In the genomic region with DNA sequence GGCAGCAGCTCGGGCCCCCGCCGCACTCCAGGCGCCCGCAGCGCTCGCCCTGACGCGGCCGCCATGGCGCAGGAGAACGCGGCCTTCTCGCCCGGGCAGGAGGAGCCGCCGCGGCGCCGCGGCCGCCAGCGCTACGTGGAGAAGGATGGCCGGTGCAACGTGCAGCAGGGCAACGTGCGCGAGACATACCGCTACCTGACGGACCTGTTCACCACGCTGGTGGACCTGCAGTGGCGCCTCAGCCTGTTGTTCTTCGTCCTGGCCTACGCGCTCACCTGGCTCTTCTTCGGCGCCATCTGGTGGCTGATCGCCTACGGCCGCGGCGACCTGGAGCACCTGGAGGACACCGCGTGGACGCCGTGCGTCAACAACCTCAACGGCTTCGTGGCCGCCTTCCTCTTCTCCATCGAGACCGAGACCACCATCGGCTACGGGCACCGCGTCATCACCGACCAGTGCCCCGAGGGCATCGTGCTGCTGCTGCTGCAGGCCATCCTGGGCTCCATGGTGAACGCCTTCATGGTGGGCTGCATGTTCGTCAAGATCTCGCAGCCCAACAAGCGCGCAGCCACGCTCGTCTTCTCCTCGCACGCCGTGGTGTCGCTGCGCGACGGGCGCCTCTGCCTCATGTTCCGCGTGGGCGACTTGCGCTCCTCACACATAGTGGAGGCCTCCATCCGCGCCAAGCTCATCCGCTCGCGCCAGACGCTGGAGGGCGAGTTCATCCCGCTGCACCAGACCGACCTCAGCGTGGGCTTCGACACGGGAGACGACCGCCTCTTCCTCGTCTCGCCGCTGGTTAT, we compare ENCODE assay signal across 9 cellular contexts. TPM values are rescaled to one million over a fixed set of nuclear protein-coding genes. Genes with fewer than 3 reads are reported as not detected.
DNase-seq lines count a peak whose midpoint lies in the region; ATAC-seq and TF ChIP-seq lines count a peak whose summit lies in the region.
"Had no signal": no experiment of that assay in that cellular context is flagged by ENCODE, and none has a peak within 500 bp of the region (broad histone marks: within the 10 kb centered on the region; RNA-seq: fewer than 3 reads in every experiment).

No MANE protein-coding gene starts in this region.

- intact Hi-C loops in dorsolateral prefrontal cortex (cut with DNase I) = loop anchor here (2.0 to 5.0 kb wide), 2 partner anchors 15 to 178 kb away; partner anchors contain the start of genes DCAF8 (in 1 of the 2) and IGSF8 (in 1 of the 2)

- peak; percentile 18 to 80 (median 62) for TF ChIP-seq CTCF in dorsolateral prefrontal cortex (IDR thresholded peaks at IDR 0.05 in 54 of 56, conservative IDR thresholded peaks at IDR 0.05 in 2 of 56; ENCODE audit: low read depth in 1 of 56, partially characterized antibody in 56 of 56)

- H3K27ac ChIP-seq in dorsolateral prefrontal cortex = peak overlapping the region in 58 of 59 donors; percentile 58 to 100 (median 97)

- H3K27me3 ChIP-seq in dorsolateral prefrontal cortex = no peaks in the 10 kb centered on the region

- ATAC-seq in GM21576 (IDR thresholded peaks at IDR 0.05; ENCODE audit: unreplicated experiment) = no peak

- peak overlapping the region in 57 of 59 donors; percentile 4 to 79 (median 64) for H3K4me3 ChIP-seq in dorsolateral prefrontal cortex

- DNase-seq in DMS 273 (lab: John Stamatoyannopoulos, UW; ENCODE audit: unreplicated experiment) = peak; percentile 61
- DNase-seq in DMS 273 treated with DMSO at 0.1 percent for 48 hours (lab: John Stamatoyannopoulos, UW) = no peak
- DNase-seq in NCI-H1105 treated with DMSO at 0.1 percent for 48 hours (lab: John Stamatoyannopoulos, UW) = peak; percentile 88
- peak; percentile 75 to 77 for DNase-seq in activated CD4-positive, alpha-beta T cell treated with anti-CD3 and anti-CD28 coated beads, Interleukin-2, amount 50 U/mL, for 4 hours
- DNase-seq in dorsolateral prefrontal cortex = peak in 4 of 10 donors; percentile 49 to 90 (median 56)
- DNase-seq in medulla oblongata (ENCODE audit: extremely low spot score) = peak; percentile 21
- peak; percentile 42 to 55 for DNase-seq in stimulated activated CD8-positive, alpha-beta memory T cell treated with anti-CD3 and anti-CD28 coated beads, Interleukin-2, amount 100 ng/mL, for 1 hour (ENCODE audit: low read depth in 2 of 2)

RNA-seq across cellular contexts. Expression of gene KCNJ9, which starts 2.8 kb away (rescaled TPM):
- total RNA-seq in dorsolateral prefrontal cortex = 100 to 1,000 TPM in 76 of 120 experiments, 10 to 100 TPM in 44; 68.4 to 189 (median 105) TPM
- total RNA-seq: glomerular endothelial cell had no signal

RNA-seq across cellular contexts. Expression of gene KCNJ10, which starts 14.2 kb away (rescaled TPM):
- total RNA-seq in dorsolateral prefrontal cortex = 100 to 1,000 TPM in 99 of 120 experiments, 10 to 100 TPM in 21; 53.1 to 378 (median 135) TPM
- total RNA-seq: glomerular endothelial cell had no signal

RNA-seq across cellular contexts. Expression of gene IGSF8, which starts 14.2 kb away (rescaled TPM):
- 100 to 1,000 TPM; 106 to 269 (median 187) TPM for total RNA-seq in dorsolateral prefrontal cortex

RNA-seq across cellular contexts. Expression of gene ATP1A2, which starts 31.4 kb away (rescaled TPM):
- 1,000 to 10,000 TPM in 6 of 120 experiments, 100 to 1,000 TPM in 114; 289 to 1,943 (median 637) TPM for total RNA-seq in dorsolateral prefrontal cortex
- total RNA-seq: glomerular endothelial cell had no signal

RNA-seq across cellular contexts. Expression of gene PIGM, which starts 52.4 kb away (rescaled TPM):
- 10 to 100 TPM in 7 of 120 experiments, 1 to 10 TPM in 113; 4.7 to 13.1 (median 7.1) TPM for total RNA-seq in dorsolateral prefrontal cortex
